ENCODE assay signal across 22 cellular contexts in the genomic region with DNA sequence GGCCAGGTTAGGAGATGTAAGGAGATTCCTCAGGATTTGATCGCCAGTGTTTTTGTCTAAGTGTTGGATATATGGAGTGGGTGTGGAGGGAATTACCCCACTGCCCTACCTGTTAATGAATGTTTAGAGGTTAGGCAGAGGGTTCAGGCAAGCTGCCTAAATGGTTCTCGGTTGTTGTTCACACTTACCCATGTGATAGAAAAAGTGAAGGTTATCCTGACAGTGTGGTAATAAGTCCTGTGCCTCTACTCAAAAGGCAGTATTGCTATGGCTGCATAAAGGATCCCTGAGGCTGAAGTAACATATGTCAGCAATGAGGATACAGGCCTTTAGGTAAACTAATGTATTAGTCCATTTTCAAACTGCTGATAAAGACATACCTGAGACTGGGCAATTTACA.
"Had no signal": no experiment of that assay in that cellular context is flagged by ENCODE, and none has a peak within 500 bp of the region (broad histone marks: within the 10 kb centered on the region; RNA-seq: fewer than 3 reads in every experiment).

No MANE protein-coding gene starts in this region.

- DNase-seq: activated CD4-positive, alpha-beta T cell treated with anti-CD3 and anti-CD28 coated beads for 4 hours; activated CD4-positive, alpha-beta T cell treated with anti-CD3 and anti-CD28 coated beads, Interleukin-2, amount 50 U/mL, for 4 hours; activated CD8-positive, alpha-beta memory T cell treated with anti-CD3 and anti-CD28 coated beads, Interleukin-2, amount 10 ng/mL, durations not matched to agents 7 days and 5 days; activated effector memory CD4-positive, alpha-beta T cell treated with Interleukin-2 at 50 U/mL for 16 hours; activated naive CD4-positive, alpha-beta T cell; activated T-cell treated with anti-CD3 and anti-CD28 coated beads, Interleukin-2, amount 50 U/mL, for 24 hours; amniotic stem cell; body of pancreas; central memory CD4-positive, alpha-beta T cell; MM.1S; NCI-H1105; NCI-H1436; NCI-H1694 treated with DMSO at 0.1 percent for 48 hours; NCI-H2081; NCI-H446; NCI-H524; PC-3; SHP77 had no signal

- H3K27me3 ChIP-seq: ascending aorta, body of pancreas had no signal

- H3K27ac ChIP-seq: ascending aorta, body of pancreas had no signal

- H3K36me3 ChIP-seq: ascending aorta had no signal

- ATAC-seq: activated CD4-positive, CD25-positive, alpha-beta regulatory T cell treated with anti-CD3 and anti-CD28 coated beads, Interleukin-2, amount 50 U/mL, for 24 hours; activated CD8-positive, alpha-beta memory T cell treated with anti-CD3 and anti-CD28 coated beads, Interleukin-2, amount 10 ng/mL, durations not matched to agents 7 days and 5 days; body of pancreas; PC-3 had no signal

- FAIRE-seq: bronchial epithelial cell, RCC 7860 had no signal

- H3K9me3 ChIP-seq: body of pancreas had no signal

- H3K4me3 ChIP-seq: ascending aorta, body of pancreas had no signal

- H3K4me1 ChIP-seq: ascending aorta had no signal
